In the genomic region with DNA sequence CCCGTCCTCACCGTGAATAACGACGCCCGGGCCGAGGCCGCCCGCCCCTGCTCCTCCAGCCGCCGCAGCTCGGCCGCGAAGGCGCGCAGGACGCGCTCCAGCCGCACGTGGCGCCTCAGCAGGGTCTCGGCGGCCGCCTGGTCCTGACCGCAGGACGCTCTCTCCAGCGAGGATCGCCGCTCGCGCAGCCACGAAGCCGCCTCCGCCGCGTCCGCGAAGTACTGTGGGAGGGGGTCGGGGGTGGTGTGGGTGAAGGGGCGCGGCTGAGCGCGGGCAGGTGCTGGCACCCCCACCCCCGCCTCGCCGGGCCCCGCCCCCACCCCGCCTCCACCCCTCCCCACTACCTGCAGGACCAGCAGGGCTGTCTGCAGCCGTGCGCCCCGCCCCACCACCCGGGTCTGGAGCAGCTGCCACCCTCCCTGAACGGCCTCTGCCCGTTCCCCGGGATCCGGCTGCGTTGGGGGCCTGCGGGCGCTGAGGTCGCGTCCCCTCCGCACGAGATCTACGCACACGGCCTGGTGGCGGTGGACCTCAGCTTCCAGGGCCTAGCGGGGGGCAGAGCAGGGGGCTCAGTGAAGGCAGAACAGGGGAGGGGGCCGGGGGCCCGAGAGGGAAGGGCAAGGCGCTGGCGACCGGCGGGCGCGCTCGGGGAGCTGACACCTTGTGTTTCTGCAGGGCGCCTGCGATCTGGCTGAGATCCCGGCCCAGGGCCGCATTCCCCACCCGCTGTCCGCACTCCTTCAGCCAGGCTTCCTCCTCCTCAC, we compare ENCODE assay signal across 9 cellular contexts. TPM values are rescaled to one million over a fixed set of nuclear protein-coding genes. Genes with fewer than 3 reads are reported as not detected.
DNase-seq lines count a peak whose midpoint lies in the region; ATAC-seq and TF ChIP-seq lines count a peak whose summit lies in the region.
"Had no signal": no experiment of that assay in that cellular context is flagged by ENCODE, and none has a peak within 500 bp of the region (broad histone marks: within the 10 kb centered on the region; RNA-seq: fewer than 3 reads in every experiment).

No MANE protein-coding gene starts in this region.

- intact Hi-C loops in uterus (cut with DNase I; ENCODE audit: low total_unique reads) = no loop called here

- H3K27me3 ChIP-seq in uterus = no peaks in the 10 kb centered on the region
- H3K27me3 ChIP-seq: MG63 had no signal

- H3K4me1 ChIP-seq in uterus = peaks cover 0 to 11% of the 10 kb centered on the region in 2 donors

- H3K36me3 ChIP-seq in uterus = no peaks in the 10 kb centered on the region

- H3K27me3 Mint-ChIP-seq in naive B cell = peaks cover 11 to 29% (median 29%) of the 10 kb centered on the region in 3 donors

- DNase-seq in activated naive CD4-positive, alpha-beta T cell treated with anti-CD3 and anti-CD28 coated beads, Interleukin-2, amount 50 U/mL, for 72 hours (ENCODE audit: low spot score in 2 of 2) = no peak
- no peak for DNase-seq in activated naive CD4-positive, alpha-beta T cell treated with Interleukin-2 at 50 U/mL for 16 hours
- DNase-seq in fibroblast of pulmonary artery (ENCODE audit: low read depth) (peak; percentile 15), naive B cell (no peak), uterus (no peak)
- no peak for DNase-seq in stimulated activated naive CD4-positive, alpha-beta T cell (lab: John Stamatoyannopoulos, UW)
- no peak for DNase-seq in activated CD4-positive, alpha-beta T cell treated with anti-CD3 and anti-CD28 coated beads for 48 hours
- DNase-seq: MG63 had no signal

- no peak for TF ChIP-seq CTCF in fibroblast of pulmonary artery (IDR thresholded peaks at IDR 0.05; ENCODE audit: low read length, missing control alignments)
- TF ChIP-seq CTCF in uterus (IDR thresholded peaks at IDR 0.05) = no peak

- ATAC-seq in activated naive CD4-positive, alpha-beta T cell treated with anti-CD3 and anti-CD28 coated beads, Interleukin-2, amount 50 U/mL, for 72 hours = peak; percentile 10 to 20
- ATAC-seq in naive B cell (ENCODE audit: low read depth in 2 of 2) (peak; percentile 43 to 48), GM19467 (IDR thresholded peaks at IDR 0.05; ENCODE audit: unreplicated experiment) (no peak)

- H3K9me3 ChIP-seq in uterus = no peaks in the 10 kb centered on the region
- H3K9me3 ChIP-seq: MG63 had no signal

- peak overlapping the region in 4 of 8 donors; percentile 42 to 61 (median 58) for H3K4me3 Mint-ChIP-seq in naive B cell

- peaks cover 0 to 4% of the 10 kb centered on the region in 2 donors for H3K36me3 Mint-ChIP-seq in activated naive CD4-positive, alpha-beta T cell treated with anti-CD3 and anti-CD28 coated beads, Interleukin-2, amount 50 U/mL, for 72 hours
- no peaks in the 10 kb centered on the region for H3K36me3 Mint-ChIP-seq in naive B cell

- no peak overlapping the region for H3K27ac ChIP-seq in uterus

- no peaks in the 10 kb centered on the region for H3K9me3 Mint-ChIP-seq in activated naive CD4-positive, alpha-beta T cell treated with anti-CD3 and anti-CD28 coated beads, Interleukin-2, amount 50 U/mL, for 72 hours
- H3K9me3 Mint-ChIP-seq in naive B cell = no peaks in the 10 kb centered on the region

- peaks cover 13 to 27% (median 23%) of the 10 kb centered on the region in 3 donors for H3K4me1 Mint-ChIP-seq in naive B cell

- H3K27ac Mint-ChIP-seq in activated naive CD4-positive, alpha-beta T cell treated with anti-CD3 and anti-CD28 coated beads, Interleukin-2, amount 50 U/mL, for 72 hours = no peak overlapping the region
- peak overlapping the region in 1 of 6 donors; percentile 66 for H3K27ac Mint-ChIP-seq in naive B cell

- TF ChIP-seq POLR2A in uterus (IDR thresholded peaks at IDR 0.05) = no peak

- H3K4me3 ChIP-seq in fibroblast of pulmonary artery (replicated peaks; ENCODE audit: low read depth, low read length) (no peak overlapping the region), uterus (peak overlapping the region; percentile 1 to 19)
- H3K4me3 ChIP-seq: MG63 had no signal

RNA-seq across cellular contexts. Expression of a gene that starts 11.7 kb away (rescaled TPM):
- 1 to 10 TPM in 1 of 2 donors, under 1 TPM in 1; 0.55 to 1.4 TPM for total RNA-seq in activated naive CD4-positive, alpha-beta T cell treated with anti-CD3 and anti-CD28 coated beads, Interleukin-2, amount 50 U/mL, for 72 hours
- polyA plus RNA-seq in naive B cell (ENCODE audit: low read depth in 6 of 6) = not detected
- total RNA-seq in uterus = under 1 TPM in 3 of 4 donors, not detected in 1; 0.51 to 0.76 (median 0.61) TPM

RNA-seq across cellular contexts. Expression of a gene that starts 43.5 kb away (rescaled TPM):
- total RNA-seq in activated naive CD4-positive, alpha-beta T cell treated with anti-CD3 and anti-CD28 coated beads, Interleukin-2, amount 50 U/mL, for 72 hours = 1 to 10 TPM; 8.3 to 9.4 TPM
- 1 to 10 TPM in 1 of 6 donors, under 1 TPM in 3, not detected in 2; 0.45 to 1.5 (median 0.48) TPM for polyA plus RNA-seq in naive B cell (ENCODE audit: low read depth in 6 of 6)
- total RNA-seq in uterus = 10 to 100 TPM in 1 of 4 donors, 1 to 10 TPM in 3; 3.5 to 91.2 (median 7.1) TPM

RNA-seq across cellular contexts. Expression of a gene that starts 54.2 kb away (rescaled TPM):
- total RNA-seq in activated naive CD4-positive, alpha-beta T cell treated with anti-CD3 and anti-CD28 coated beads, Interleukin-2, amount 50 U/mL, for 72 hours = 10 to 100 TPM; 13.5 to 17.7 TPM
- 10 to 100 TPM; 11.3 to 32.6 (median 14.3) TPM for polyA plus RNA-seq in naive B cell (ENCODE audit: low read depth in 6 of 6)
- 10 to 100 TPM in 2 of 4 donors, 1 to 10 TPM in 1, under 1 TPM in 1; 0.59 to 27.2 (median 9.8) TPM for total RNA-seq in uterus
